ENCODE assay signal across 19 cellular contexts in genomic region chr7:135962802-135963201, GRCh38. TPM values are rescaled to one million over a fixed set of nuclear protein-coding genes. Genes with fewer than 3 reads are reported as not detected.
A peak's percentile ranks its signal among the peaks of the same experiment; 100 is the strongest.
DNase-seq lines count a peak whose midpoint lies in the region; ATAC-seq and TF ChIP-seq lines count a peak whose summit lies in the region.
"Had no signal": no experiment of that assay in that cellular context is flagged by ENCODE, and none has a peak within 500 bp of the region (broad histone marks: within the 10 kb centered on the region; RNA-seq: fewer than 3 reads in every experiment).

No MANE protein-coding gene starts in this region.

- peaks cover 35% of the 10 kb centered on the region for H3K36me3 ChIP-seq in SK-N-MC (ENCODE audit: insufficient read depth, low read length)

- H3K27ac Mint-ChIP-seq in natural killer cell (peak overlapping the region; percentile 19 to 45), memory B cell (peak overlapping the region; percentile 3)
- H3K27ac Mint-ChIP-seq in natural killer cell treated with Interleukin-12 subunit alpha and Interleukin-12 subunit beta and Interleukin-15 and Interleukin-18, amount 100 ng/mL, for 72 hours, result peak overlapping the region in 1 of 2 donors; percentile 7
- H3K27ac Mint-ChIP-seq: T-helper 1 cell treated with Interleukin-12 subunit alpha and Interleukin-12 subunit beta and Interleukin-4 antibody, amounts not matched to agents 30 μg/mL and 1 μg/mL, for 36 hours had no signal

- no peak for TF ChIP-seq CTCF in natural killer cell (IDR thresholded peaks at IDR 0.05)

- H3K9me3 Mint-ChIP-seq in natural killer cell, result no peaks in the 10 kb centered on the region
- no peaks in the 10 kb centered on the region for H3K9me3 Mint-ChIP-seq in natural killer cell treated with Interleukin-12 subunit alpha and Interleukin-12 subunit beta and Interleukin-15 and Interleukin-18, amount 100 ng/mL, for 72 hours
- no peaks in the 10 kb centered on the region for H3K9me3 Mint-ChIP-seq in memory B cell
- H3K9me3 Mint-ChIP-seq: CD4-positive, alpha-beta memory T cell; T-helper 1 cell treated with Interleukin-12 subunit alpha and Interleukin-12 subunit beta and Interleukin-4 antibody, amounts not matched to agents 30 μg/mL and 1 μg/mL, for 36 hours had no signal

- H3K4me3 Mint-ChIP-seq in natural killer cell (peak overlapping the region; percentile 52), memory B cell (no peak overlapping the region)
- H3K4me3 Mint-ChIP-seq in natural killer cell treated with Interleukin-12 subunit alpha and Interleukin-12 subunit beta and Interleukin-15 and Interleukin-18, amount 100 ng/mL, for 72 hours, result no peak overlapping the region
- H3K4me3 Mint-ChIP-seq: T-helper 1 cell treated with Interleukin-12 subunit alpha and Interleukin-12 subunit beta and Interleukin-4 antibody, amounts not matched to agents 30 μg/mL and 1 μg/mL, for 36 hours had no signal

- no peaks in the 10 kb centered on the region for H3K36me3 Mint-ChIP-seq in natural killer cell
- peaks cover 5% of the 10 kb centered on the region for H3K36me3 Mint-ChIP-seq in natural killer cell treated with Interleukin-12 subunit alpha and Interleukin-12 subunit beta and Interleukin-15 and Interleukin-18, amount 100 ng/mL, for 72 hours
- H3K36me3 Mint-ChIP-seq in memory B cell, result peaks cover 21% of the 10 kb centered on the region

- H3K27me3 Mint-ChIP-seq in natural killer cell (ENCODE audit: low read depth in 2 of 2) (no peaks in the 10 kb centered on the region), memory B cell (no peaks in the 10 kb centered on the region)
- no peaks in the 10 kb centered on the region for H3K27me3 Mint-ChIP-seq in natural killer cell treated with Interleukin-12 subunit alpha and Interleukin-12 subunit beta and Interleukin-15 and Interleukin-18, amount 100 ng/mL, for 72 hours
- H3K27me3 Mint-ChIP-seq: CD4-positive, alpha-beta memory T cell had no signal

- intact Hi-C loops in natural killer cell (cut with micrococcal nuclease), result no loop called here

- peak overlapping the region; percentile 34 for H3K4me3 ChIP-seq in SK-N-MC
- H3K4me3 ChIP-seq: BLaER1 treated with 17β-estradiol and CSF1 and Interleukin-3, amounts not matched to agents 10 nM and 100 nM; MG63; SJCRH30 had no signal

- peak overlapping the region; percentile 12 for H3K9ac ChIP-seq in SK-N-MC (ENCODE audit: insufficient read length)
- H3K9ac ChIP-seq: BLaER1 treated with 17β-estradiol and CSF1 and Interleukin-3, amounts not matched to agents 10 nM and 100 nM had no signal

- H3K4me1 Mint-ChIP-seq in natural killer cell (peaks cover 84 to 88% of the 10 kb centered on the region in 2 donors), memory B cell (peaks cover 56% of the 10 kb centered on the region)
- peaks cover 50 to 72% of the 10 kb centered on the region in 2 donors for H3K4me1 Mint-ChIP-seq in natural killer cell treated with Interleukin-12 subunit alpha and Interleukin-12 subunit beta and Interleukin-15 and Interleukin-18, amount 100 ng/mL, for 72 hours (ENCODE audit: low read depth in 2 of 2)

- ATAC-seq in natural killer cell, result no peak
- ATAC-seq in natural killer cell treated with Interleukin-12 subunit alpha and Interleukin-12 subunit beta and Interleukin-15 and Interleukin-18, amount 100 ng/mL, for 72 hours, result no peak
- no peak for ATAC-seq in memory B cell (ENCODE audit: low read depth)
- no peak for ATAC-seq in GM18858 (IDR thresholded peaks at IDR 0.05; ENCODE audit: unreplicated experiment)
- no peak for ATAC-seq in GM19467 (IDR thresholded peaks at IDR 0.05; ENCODE audit: unreplicated experiment)
- ATAC-seq: Panc1 had no signal

- H3K9me3 ChIP-seq in SK-N-MC (ENCODE audit: low read depth, low read length), result 0 out of 2 replicates have a peak, but pooled peaks cover 4% of the 10 kb centered on the region
- H3K9me3 ChIP-seq: MG63, SJCRH30 had no signal

- peak overlapping the region; percentile 94 for H3K27ac ChIP-seq in SK-N-MC
- H3K27ac ChIP-seq: BLaER1 treated with 17β-estradiol and CSF1 and Interleukin-3, amounts not matched to agents 10 nM and 100 nM; SJCRH30 had no signal

- DNase-seq in natural killer cell (no peak), SK-N-MC (ENCODE audit: low read depth, low spot score) (no peak), memory B cell (ENCODE audit: low spot score in 2 of 2) (no peak), SIG-M5 (lab: John Stamatoyannopoulos, UW) (no peak)
- DNase-seq in natural killer cell treated with Interleukin-12 subunit alpha and Interleukin-12 subunit beta and Interleukin-15 and Interleukin-18, amount 100 ng/mL, for 72 hours (ENCODE audit: low spot score), result no peak
- DNase-seq: CD4-positive, alpha-beta memory T cell; DND-41; Kasumi-1; MG63; NCI-H1417; NCI-H1694 treated with DMSO at 0.1 percent for 48 hours; NCI-H446; NCI-H526; SJCRH30 had no signal

RNA-seq across cellular contexts. Expression of gene MTPN, which starts 14.4 kb away (rescaled TPM):
- 100 to 1,000 TPM; 161 to 170 (median 165) TPM for total RNA-seq in natural killer cell
- total RNA-seq in natural killer cell treated with Interleukin-12 subunit alpha and Interleukin-12 subunit beta and Interleukin-15 and Interleukin-18, amount 100 ng/mL, for 72 hours, result 100 to 1,000 TPM; 148 to 190 TPM
